ENCODE assay signal across 12 cellular contexts in the genomic region with DNA sequence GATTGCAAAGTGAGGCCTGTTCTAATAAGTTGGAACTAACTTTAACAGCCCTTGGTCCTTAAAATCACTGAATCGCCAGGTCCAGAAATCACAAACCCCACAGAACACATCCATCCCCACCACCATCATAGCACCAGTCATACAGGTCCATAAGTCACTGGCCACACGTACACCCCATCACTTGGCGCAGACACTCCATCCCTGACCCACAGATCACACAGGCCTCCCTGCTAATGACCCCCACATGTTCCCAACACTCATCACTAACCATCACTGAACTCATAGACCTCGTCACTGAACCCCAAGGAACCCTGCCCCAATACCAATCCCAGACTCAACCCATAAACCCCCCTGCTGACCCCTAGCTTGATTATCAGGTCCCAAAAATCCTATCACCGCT. TPM values are rescaled to one million over a fixed set of nuclear protein-coding genes. Genes with fewer than 3 reads are reported as not detected.
DNase-seq lines count a peak whose midpoint lies in the region; ATAC-seq and TF ChIP-seq lines count a peak whose summit lies in the region.
"Had no signal": no experiment of that assay in that cellular context is flagged by ENCODE, and none has a peak within 500 bp of the region (broad histone marks: within the 10 kb centered on the region; RNA-seq: fewer than 3 reads in every experiment).

No MANE protein-coding gene starts in this region.

- no peaks in the 10 kb centered on the region for H4K20me1 ChIP-seq in PC-9 (ENCODE audit: insufficient read depth)

- TF ChIP-seq CTCF in PC-9 (conservative IDR thresholded peaks at IDR 0.05), result no peak
- no peak for TF ChIP-seq CTCF in epithelial cell of esophagus (IDR thresholded peaks at IDR 0.05; ENCODE audit: insufficient read depth, low read depth, low read length, missing control alignments)
- TF ChIP-seq CTCF in GM13976 (IDR thresholded peaks at IDR 0.05; ENCODE audit: borderline replicate concordance, control extremely low read depth, extremely low read depth, insufficient read depth, missing control alignments), result no peak

- BruUV-seq in PC-9 (replicated peaks; lab: Mats Ljungman, UMichigan), result no TSS peak

- H3K36me3 Mint-ChIP-seq in T-helper 17 cell (ENCODE audit: low read depth), result peaks cover 2% of the 10 kb centered on the region

- H3K36me3 ChIP-seq in PC-9 (ENCODE audit: low read depth), result no peaks in the 10 kb centered on the region
- H3K36me3 ChIP-seq in thymus (ENCODE audit: control insufficient read depth, insufficient read depth), result no peaks in the 10 kb centered on the region
- H3K36me3 ChIP-seq: neutrophil had no signal

- no peaks in the 10 kb centered on the region for H3K79me2 ChIP-seq in PC-9 (ENCODE audit: low read depth)

- H3K27ac ChIP-seq in PC-9 (peak overlapping the region; percentile 64), thymus (ENCODE audit: low read depth) (no peak overlapping the region)
- H3K27ac ChIP-seq: neutrophil had no signal

- POLR2A ChIA-PET in PC-9 (lab: Charles Lee; ENCODE audit: unreplicated experiment), result no interaction called here

- H3K4me2 ChIP-seq in PC-9, result peak overlapping the region; percentile 74

- no peaks in the 10 kb centered on the region for H3K27me3 Mint-ChIP-seq in T-helper 17 cell

- no peaks in the 10 kb centered on the region for H3F3A ChIP-seq in PC-9 (ENCODE audit: insufficient read depth, low read depth)

- DNase-seq in PC-9 (no peak), epithelial cell of esophagus (ENCODE audit: low read depth) (no peak), medulla oblongata (ENCODE audit: extremely low spot score) (peak; percentile 17), T-helper 17 cell (no peak), GM13976 (ENCODE audit: low spot score) (no peak)
- DNase-seq in activated CD4-positive, alpha-beta T cell treated with anti-CD3 and anti-CD28 coated beads for 1 hour, result no peak
- DNase-seq: GF-D8, NCI-H446 treated with DMSO at 0.1 percent for 48 hours had no signal

- H3K27ac Mint-ChIP-seq in T-helper 17 cell, result no peak overlapping the region
- H3K27ac Mint-ChIP-seq: IgD-negative memory B cell had no signal

- 72% methylated on average over 5 of the region's 5 CpGs for WGBS in thymus

- H3K4me1 ChIP-seq in PC-9 (replicated peaks; ENCODE audit: insufficient read depth) (no peaks in the 10 kb centered on the region), thymus (ENCODE audit: control insufficient read depth, insufficient read depth, low read length) (no peaks in the 10 kb centered on the region)

- no peaks in the 10 kb centered on the region for H3K4me1 Mint-ChIP-seq in T-helper 17 cell
- H3K4me1 Mint-ChIP-seq: IgD-negative memory B cell had no signal

- H3K27me3 ChIP-seq in PC-9 (ENCODE audit: insufficient read depth, low read depth) (no peaks in the 10 kb centered on the region), thymus (ENCODE audit: control insufficient read depth, insufficient read depth) (no peaks in the 10 kb centered on the region)

- in situ Hi-C loops in GM13976 (cut with MboI; ENCODE audit: low sequenced_read_pairs, unreplicated experiment), result no loop called here

- H3K9me3 ChIP-seq in PC-9 (ENCODE audit: insufficient read depth, low read depth) (peaks cover 51% of the 10 kb centered on the region), thymus (ENCODE audit: control insufficient read depth) (peaks cover 1% of the 10 kb centered on the region), T-helper 17 cell (ENCODE audit: control insufficient read depth, low read length, poor library complexity, severe bottlenecking) (peaks cover 15% of the 10 kb centered on the region)

- no peaks in the 10 kb centered on the region for H3K9me2 ChIP-seq in PC-9 (ENCODE audit: insufficient read depth)

- no peak overlapping the region for H3K4me3 Mint-ChIP-seq in T-helper 17 cell

- H3K4me3 ChIP-seq in PC-9, result peak overlapping the region; percentile 66
- peak overlapping the region; percentile 56 for H3K4me3 ChIP-seq in epithelial cell of esophagus (ENCODE audit: low read length)
- H3K4me3 ChIP-seq in thymus (ENCODE audit: low read length), result peak overlapping the region; percentile 1

- CTCF ChIA-PET in PC-9 (lab: Charles Lee), result no interaction called here

- intact Hi-C loops in PC-9 (cut with micrococcal nuclease; ENCODE audit: unreplicated experiment), result no loop called here

- peak overlapping the region; percentile 90 for H2AFZ ChIP-seq in PC-9

- ATAC-seq in GM19455 (IDR thresholded peaks at IDR 0.05; ENCODE audit: unreplicated experiment) (no peak), T-helper 17 cell (no peak)

RNA-seq across cellular contexts. Expression of gene ZNF300, which starts 41.2 kb away (rescaled TPM):
- total RNA-seq in PC-9 (2021) (3.7 and 4.1 TPM in 2 replicates), T-helper 17 cell (1 to 10 TPM; 1.2 to 2.2 TPM)
- polyA plus RNA-seq in thymus, result 10.9 TPM

Comparison
In these comparisons a context has a peak if more than half of its experiments do, and no peak if none do; other contexts are left out.
1. H3K4me3 ChIP-seq: peak in every context shown above with its lines; median percentile 66 in PC-9; 56 in epithelial cell of esophagus; 1 in thymus.